8 cellular contexts compared by ENCODE assay signal in the genomic region with DNA sequence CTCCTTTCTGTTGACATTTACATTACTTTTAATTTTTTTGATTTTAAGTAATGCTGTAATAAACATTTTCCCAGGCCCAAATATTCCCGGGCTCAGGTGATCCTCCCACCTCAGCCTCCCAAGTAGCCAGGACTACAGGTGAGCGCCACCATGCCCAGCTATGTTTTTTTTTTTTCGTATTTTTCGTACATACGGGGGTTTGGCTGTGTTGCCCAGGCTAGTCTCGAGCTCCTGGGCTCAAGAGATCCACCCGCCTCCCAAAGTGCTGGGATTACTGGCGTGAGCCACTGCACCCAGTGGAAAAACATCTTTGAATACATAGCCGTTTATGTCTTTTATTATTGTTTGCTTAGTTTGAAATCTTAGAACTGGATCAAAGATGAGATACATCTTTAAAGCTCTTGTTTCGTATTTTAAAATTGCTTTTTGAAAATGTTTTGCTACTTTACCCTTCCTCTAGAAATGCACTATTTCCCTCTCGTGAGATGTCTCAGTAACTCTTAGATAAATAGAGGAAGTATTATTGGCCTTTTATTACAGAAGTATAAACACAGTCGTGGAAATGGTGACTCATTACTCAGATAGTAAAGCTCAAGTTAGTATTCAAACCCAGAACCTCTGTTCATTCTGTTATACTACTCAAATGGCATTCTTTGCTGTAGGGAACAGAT. TPM values are rescaled to one million over a fixed set of nuclear protein-coding genes. Genes with fewer than 3 reads are reported as not detected.
DNase-seq lines count a peak whose midpoint lies in the region; ATAC-seq and TF ChIP-seq lines count a peak whose summit lies in the region.

No MANE protein-coding gene starts in this region.

- peaks cover 66% of the 10 kb centered on the region for H3K79me2 ChIP-seq in osteoblast (ENCODE audit: insufficient read depth, low read length)

- H3K4me3 ChIP-seq in A673 (ENCODE audit: low read depth, low read length, poor library complexity, severe bottlenecking) (peak overlapping the region; percentile 98), RWPE2 (ENCODE audit: severe bottlenecking) (peak overlapping the region; percentile 81), osteoblast (ENCODE audit: insufficient read depth, low read length) (peak overlapping the region; percentile 89)

- POLR2A ChIA-PET in A673 (lab: Charles Lee; ENCODE audit: low non-redundant PET): interaction anchor here (0.6 kb wide), 1 partner anchor 1324 kb away, joined by 4 read pairs; no protein-coding TSS in a partner anchor

- peak; percentile 26 for DNase-seq in A673 (ENCODE audit: low spot score)
- DNase-seq in GM13976 (ENCODE audit: low spot score): peak; percentile 43
- no peak for DNase-seq in RWPE2 (ENCODE audit: low spot score)
- DNase-seq in epithelial cell of prostate (ENCODE audit: low read depth, low spot score): no peak
- peak; percentile 65 for DNase-seq in osteoblast (ENCODE audit: insufficient read length, low spot score, missing footprints)
- DNase-seq in stimulated activated CD4-positive, alpha-beta T cell treated with anti-CD3 and anti-CD28 coated beads, Interleukin-1b, Interleukin-23, amount 100 ng/mL, for 48 hours: no peak

- peaks cover 5% of the 10 kb centered on the region for H3K4me1 ChIP-seq in A673 (ENCODE audit: insufficient read depth, low read length, poor library complexity, severe bottlenecking)
- H3K4me1 ChIP-seq in RWPE2 (ENCODE audit: insufficient read depth, poor library complexity, severe bottlenecking): peaks cover 26% of the 10 kb centered on the region
- H3K4me1 ChIP-seq in osteoblast (ENCODE audit: insufficient read depth, low read length): peaks cover 23% of the 10 kb centered on the region

- in situ Hi-C loops in GM13976 (cut with MboI; ENCODE audit: low sequenced_read_pairs, unreplicated experiment): loop anchor here (25.0 kb wide), 1 partner anchor 1846 kb away; the partner anchor contains the start of gene YES1

- TF ChIP-seq CTCF in A673 (conservative IDR thresholded peaks at IDR 0.05; ENCODE audit: low read depth, low read length): no peak
- no peak for TF ChIP-seq CTCF in GM13976 (IDR thresholded peaks at IDR 0.05; ENCODE audit: borderline replicate concordance, control extremely low read depth, extremely low read depth, insufficient read depth, missing control alignments)
- TF ChIP-seq CTCF in RWPE2 (IDR thresholded peaks at IDR 0.05; ENCODE audit: poor library complexity, severe bottlenecking): no peak
- TF ChIP-seq CTCF in osteoblast (IDR thresholded peaks at IDR 0.05; ENCODE audit: extremely low read depth, low read depth, low read length): no peak

- H4K20me1 ChIP-seq in osteoblast (ENCODE audit: insufficient read depth, low read length): peaks cover 18% of the 10 kb centered on the region

- no peaks in the 10 kb centered on the region for H3K27me3 ChIP-seq in A673 (replicated peaks; ENCODE audit: insufficient read depth, low read depth, low read length, poor library complexity)
- no peaks in the 10 kb centered on the region for H3K27me3 ChIP-seq in RWPE2 (ENCODE audit: insufficient read depth, poor library complexity, severe bottlenecking)
- no peaks in the 10 kb centered on the region for H3K27me3 ChIP-seq in osteoblast (ENCODE audit: insufficient read depth, low read length)

- 0 out of 3 replicates have a peak, but pooled peaks have one; percentile 15 for ATAC-seq in RWPE2 (ENCODE audit: low read depth)
- ATAC-seq in GM18519 (IDR thresholded peaks at IDR 0.05; ENCODE audit: low FRiP score, unreplicated experiment): no peak
- no peak for ATAC-seq in HG03520 (IDR thresholded peaks at IDR 0.05; ENCODE audit: unreplicated experiment)

- CTCF ChIA-PET in A673 (lab: Charles Lee): no interaction called here

- no TSS peak for BruUV-seq in A673 (replicated peaks; lab: Mats Ljungman, UMichigan)

- no peak overlapping the region for H2AFZ ChIP-seq in osteoblast (ENCODE audit: low read length)

- H3K36me3 ChIP-seq in A673 (ENCODE audit: insufficient read depth, low read length, poor library complexity, severe bottlenecking) (no peaks in the 10 kb centered on the region), RWPE2 (ENCODE audit: low read depth) (peaks cover 19% of the 10 kb centered on the region), osteoblast (ENCODE audit: insufficient read depth, low read length) (no peaks in the 10 kb centered on the region)

- H3K4me2 ChIP-seq in osteoblast (ENCODE audit: insufficient read depth, low read length): peak overlapping the region; percentile 92

- H3K27ac ChIP-seq in A673 (ENCODE audit: low read depth, low read length, poor library complexity, severe bottlenecking) (peak overlapping the region; percentile 12), RWPE2 (ENCODE audit: poor library complexity, severe bottlenecking) (peak overlapping the region; percentile 4), epithelial cell of prostate (peak overlapping the region; percentile 88), osteoblast (ENCODE audit: low read depth, low read length) (peak overlapping the region; percentile 86)

- intact Hi-C loops in A673 (cut with micrococcal nuclease; ENCODE audit: unreplicated experiment): loop anchor here (10.0 kb wide), 1 partner anchor 247 kb away; no protein-coding TSS in a partner anchor

- H3K9me3 ChIP-seq in A673 (ENCODE audit: low read depth, low read length, poor library complexity, severe bottlenecking) (no peaks in the 10 kb centered on the region), RWPE2 (ENCODE audit: severe bottlenecking) (no peaks in the 10 kb centered on the region), osteoblast (ENCODE audit: low read depth, low read length) (no peaks in the 10 kb centered on the region)

RNA-seq across cellular contexts. Expression of gene SMCHD1, which starts 2.4 kb away (rescaled TPM):
- total RNA-seq in A673 (2021) (74.0 and 80.9 TPM in 2 replicates), osteoblast (52.2 and 53.6 TPM in 2 replicates)

Comparison
In these comparisons a context has a peak if more than half of its experiments do, and no peak if none do; other contexts are left out.
1. DNase-seq: peak in A673 (single experiment), GM13976 (single experiment) and osteoblast (single experiment); none in RWPE2 (single experiment), epithelial cell of prostate (single experiment) and stimulated activated CD4-positive, alpha-beta T cell treated with anti-CD3 and anti-CD28 coated beads, Interleukin-1b, Interleukin-23, amount 100 ng/mL, for 48 hours (single experiment).
2. H3K27ac ChIP-seq: peak in every context shown above with its lines; median percentile 88 in epithelial cell of prostate; 86 in osteoblast; 12 in A673; 4 in RWPE2.
3. Peak in every context shown above with its lines, with median percentiles within 50 percentile points of each other: H3K4me3 ChIP-seq.